Comparison of ENCODE assay signal across 1 cellular context in genomic region chr1:57345916-57346315, GRCh38.
TF ChIP-seq lines count a peak whose summit lies in the region.

No MANE protein-coding gene starts in this region.

TF ChIP-seq in HepG2, 621 proteins besides CTCF, POLR2A, EP300 and RAD21 (continued from another document):
- TF ChIP-seq HBP1 (CRISPR knock-in tag; IDR thresholded peaks at IDR 0.05; ENCODE audit: low read depth), result no peak
- TF ChIP-seq ZNF331 (CRISPR knock-in tag; IDR thresholded peaks at IDR 0.05), result no peak
- no peak for TF ChIP-seq FOSL1 (CRISPR knock-in tag; IDR thresholded peaks at IDR 0.05; ENCODE audit: borderline replicate concordance)
